In genomic region chr2:68423966-68424650, GRCh38 we compare ENCODE assay signal across 10 cellular contexts. TPM values are rescaled to one million over a fixed set of nuclear protein-coding genes. Genes with fewer than 3 reads are reported as not detected.
A peak's percentile ranks its signal among the peaks of the same experiment; 100 is the strongest.
DNase-seq lines count a peak whose midpoint lies in the region; ATAC-seq, FAIRE-seq and TF ChIP-seq lines count a peak whose summit lies in the region.
"Had no signal": no experiment of that assay in that cellular context is flagged by ENCODE, and none has a peak within 500 bp of the region (broad histone marks: within the 10 kb centered on the region; RNA-seq: fewer than 3 reads in every experiment).

No MANE protein-coding gene starts in this region.

- H3K9me1 ChIP-seq in K562 (ENCODE audit: control insufficient read depth, insufficient read depth, low read length) = no peaks in the 10 kb centered on the region

- H3K36me3 Mint-ChIP-seq in activated CD4-positive, alpha-beta memory T cell treated with anti-CD3 and anti-CD28 coated beads, Interleukin-2, amount 10 ng/mL, durations not matched to agents 7 days and 5 days (ENCODE audit: low read depth) = peaks cover 3% of the 10 kb centered on the region

- peaks cover 3% of the 10 kb centered on the region for H3K27me3 Mint-ChIP-seq in activated CD4-positive, alpha-beta memory T cell treated with anti-CD3 and anti-CD28 coated beads, Interleukin-2, amount 10 ng/mL, durations not matched to agents 7 days and 5 days

- peak; percentile 52; the same call in 1 of the 2 replicates for TF ChIP-seq EP300 in K562 (IDR thresholded peaks at IDR 0.05; ENCODE audit: low read length)

- H4K20me1 ChIP-seq in K562 (replicated peaks; ENCODE audit: control insufficient read depth, insufficient read depth, low read length) = no peaks in the 10 kb centered on the region

- in situ Hi-C loops in K562 (cut with MboI) = no loop called here

- DNase-seq in K562 (ENCODE audit: extremely low read depth in 1 of 4, low spot score in 3 of 4) (peak in 1 of 4 experiments; percentile 33), NCI-H1436 (lab: John Stamatoyannopoulos, UW) (no peak), cerebellar nuclear complex (lab: John Stamatoyannopoulos, UW) (no peak)
- DNase-seq in activated CD4-positive, alpha-beta memory T cell treated with anti-CD3 and anti-CD28 coated beads, Interleukin-2, amount 10 ng/mL, durations not matched to agents 7 days and 5 days = no peak
- no peak for DNase-seq in activated effector memory CD4-positive, alpha-beta T cell treated with Interleukin-2 at 50 U/mL for 16 hours
- DNase-seq: stimulated activated CD4-positive, alpha-beta T cell treated with anti-CD3 and anti-CD28 coated beads, Interleukin-15, amount 100 ng/mL, for 24 hours had no signal

- peak overlapping the region; percentile 4; the same call in 1 of the 3 replicates for H3K27ac ChIP-seq in K562 (ENCODE audit: extremely low read depth, low read depth, low read length)

- POLR2A ChIA-PET in K562 (lab: Yijun Ruan, JAX) = interaction anchor here (0.6 kb wide), 1 partner anchor 16 kb away, joined by 3 read pairs; no protein-coding TSS in a partner anchor
- POLR2A ChIA-PET in activated CD4-positive, alpha-beta memory T cell treated with anti-CD3 and anti-CD28 coated beads, Interleukin-2, amount 10 ng/mL, durations not matched to agents 7 days and 5 days (lab: Charles Lee) = interaction anchor here (0.6 kb wide), 1 partner anchor 14 kb away, joined by 3 read pairs; no protein-coding TSS in a partner anchor

- no peak overlapping the region for H3K4me3 Mint-ChIP-seq in activated CD4-positive, alpha-beta memory T cell treated with anti-CD3 and anti-CD28 coated beads, Interleukin-2, amount 10 ng/mL, durations not matched to agents 7 days and 5 days

- no peak for TF ChIP-seq CTCF in K562 (IDR thresholded peaks at IDR 0.05 in 2 of 3, conservative IDR thresholded peaks at IDR 0.05 in 1 of 3; ENCODE audit: insufficient read depth in 2 of 3, low read depth in 1 of 3, low read length in 3 of 3)

- H3K27me3 ChIP-seq in K562 (ENCODE audit: control insufficient read depth in 2 of 2, insufficient read depth in 2 of 2, low read length in 2 of 2) = no peaks in the 10 kb centered on the region

- BruUV-seq in K562 (replicated peaks; lab: Mats Ljungman, UMichigan) = no TSS peak

- H3K27ac Mint-ChIP-seq in activated CD4-positive, alpha-beta memory T cell treated with anti-CD3 and anti-CD28 coated beads, Interleukin-2, amount 10 ng/mL, durations not matched to agents 7 days and 5 days = no peak overlapping the region

- no peak overlapping the region for H3K9ac ChIP-seq in K562 (ENCODE audit: insufficient read depth in 1 of 2, low read depth in 2 of 2, low read length in 2 of 2)

- no peaks in the 10 kb centered on the region for H3K9me3 ChIP-seq in K562 (replicated peaks; ENCODE audit: control insufficient read depth, insufficient read depth, low read depth, low read length)

- TF ChIP-seq RAD21 in K562 (CRISPR knock-in tag; conservative IDR thresholded peaks at IDR 0.05 in 1 of 2, IDR thresholded peaks at IDR 0.05 in 1 of 2) = no peak

- ATAC-seq in GM18499 (IDR thresholded peaks at IDR 0.05; ENCODE audit: insufficient read depth, unreplicated experiment) (peak; percentile 75), GM21528 (IDR thresholded peaks at IDR 0.05; ENCODE audit: low FRiP score, unreplicated experiment) (peak; percentile 79), HG03520 (IDR thresholded peaks at IDR 0.05; ENCODE audit: unreplicated experiment) (peak; percentile 68), K562 (peak; percentile 32; the same call in 2 of the 3 replicates)
- ATAC-seq: Panc1 had no signal

- intact Hi-C loops in K562 (cut with micrococcal nuclease) = no loop called here

- H3K4me1 Mint-ChIP-seq in activated CD4-positive, alpha-beta memory T cell treated with anti-CD3 and anti-CD28 coated beads, Interleukin-2, amount 10 ng/mL, durations not matched to agents 7 days and 5 days = peaks cover 19% of the 10 kb centered on the region

- peak overlapping the region; percentile 7; the same call in 1 of the 2 replicates for H2AFZ ChIP-seq in K562 (ENCODE audit: low read depth, low read length)

- no peaks in the 10 kb centered on the region for H3K36me3 ChIP-seq in K562 (ENCODE audit: control insufficient read depth, insufficient read depth, low read length)

- H3K79me2 ChIP-seq in K562 (ENCODE audit: control insufficient read depth, insufficient read depth, low read length) = no peaks in the 10 kb centered on the region

- CTCF ChIA-PET in K562 (lab: Yijun Ruan, JAX; ENCODE audit: low intra/inter-chr PET ratio) = no interaction called here
- CTCF ChIA-PET in activated CD4-positive, alpha-beta memory T cell treated with anti-CD3 and anti-CD28 coated beads, Interleukin-2, amount 10 ng/mL, durations not matched to agents 7 days and 5 days (lab: Charles Lee) = interaction anchor here (1.6 kb wide), 1 partner anchor 18 kb away, joined by 4 read pairs; no protein-coding TSS in a partner anchor

- TF ChIP-seq POLR2A in K562 (conservative IDR thresholded peaks at IDR 0.05) = no peak

- peaks cover 0 to 47% of the 10 kb centered on the region in 2 experiments; a peak in 4 of 5 replicates for H3K4me1 ChIP-seq in K562 (replicated peaks in 1 of 2; ENCODE audit: control insufficient read depth in 2 of 2, insufficient read depth in 2 of 2, low read length in 2 of 2)

- peaks cover 3% of the 10 kb centered on the region for H3K9me3 Mint-ChIP-seq in activated CD4-positive, alpha-beta memory T cell treated with anti-CD3 and anti-CD28 coated beads, Interleukin-2, amount 10 ng/mL, durations not matched to agents 7 days and 5 days

- WGBS in K562 (ENCODE audit: insufficient coverage, low coverage, missing lambda C conversion rate) = 0% methylated on average over 2 of the region's 2 CpGs

- FAIRE-seq in K562 (lab: Jason Lieb, UNC) = no peak

- no peak overlapping the region for H3K4me3 ChIP-seq in K562

- H3K4me2 ChIP-seq in K562 (ENCODE audit: insufficient read depth, low read length) = no peak overlapping the region

RNA-seq across cellular contexts. Expression of gene FBXO48, which starts 43.0 kb away (rescaled TPM):
- total RNA-seq in K562 (2011; cell fraction: chromatin; rRNA removed; ENCODE audit: low replicate concordance) = 0.79 and 1.4 TPM in 2 replicates
- total RNA-seq in K562 (2011; cell fraction: nucleolus; rRNA removed) = 0.79 and 0.83 TPM in 2 replicates
- total RNA-seq in K562 (2011; cell fraction: nucleoplasm; rRNA removed) = 1.5 and 3.9 TPM in 2 replicates
- total RNA-seq in K562 (2014; rRNA removed) (0.24 and 0.36 TPM in 2 replicates), K562 (2014; rRNA removed; fragmentation: Illumina TruSeq; extraction: Trizol) (0.73 and 0.93 TPM in 2 replicates), K562 (2015; rRNA removed; fragmentation: Illumina TruSeq; extraction: Trizol) (0.58 and 0.64 TPM in 2 replicates), K562 (2021) (0.64 and 0.65 TPM in 2 replicates)
- polyA plus RNA-seq in K562 (2011; rRNA removed) (1.2 and 1.8 TPM in 2 replicates), K562 (2014; fragmentation: Illumina TruSeq; extraction: Trizol) (0.90 and 0.97 TPM in 2 replicates), K562 (2014; fragmentation: Nextera tagmentation; extraction: Ambion mirVana) (under 1 TPM; 0.74 to 0.79 TPM), K562 (2014; rRNA removed) (0.69 and 0.84 TPM in 2 replicates)
- 0.51 and 0.77 TPM in 2 replicates for polyA plus RNA-seq in K562 (2011; cell fraction: cytosol; rRNA removed)
- 0.65 and 0.95 TPM in 2 replicates for polyA plus RNA-seq in K562 (2011; cell fraction: nucleus; rRNA removed)
- 0.39 and 1.1 TPM in 2 replicates for polyA plus RNA-seq in K562 (2012)
- 1.0 and 1.4 TPM in 2 replicates for polyA minus RNA-seq in K562 (2011; rRNA and poly(A)+ RNA removed)
- 0.48 TPM in 1 of 2 replicates, not detected in the other for polyA minus RNA-seq in K562 (2011; cell fraction: cytosol; rRNA and poly(A)+ RNA removed)
- polyA minus RNA-seq in K562 (2011; cell fraction: nucleus; rRNA and poly(A)+ RNA removed) = 0.78 and 0.81 TPM in 2 replicates
- 1 to 10 TPM; 5.0 to 5.4 TPM for total RNA-seq in activated CD4-positive, alpha-beta memory T cell treated with anti-CD3 and anti-CD28 coated beads, Interleukin-2, amount 10 ng/mL, durations not matched to agents 7 days and 5 days

RNA-seq across cellular contexts. Expression of gene APLF, which starts 43.3 kb away (rescaled TPM):
- total RNA-seq in K562 (2011; cell fraction: chromatin; rRNA removed; ENCODE audit: low replicate concordance) = 0.81 and 1.8 TPM in 2 replicates
- total RNA-seq in K562 (2011; cell fraction: nucleolus; rRNA removed) = 0.26 and 0.33 TPM in 2 replicates
- total RNA-seq in K562 (2011; cell fraction: nucleoplasm; rRNA removed) = 0.46 and 0.81 TPM in 2 replicates
- total RNA-seq in K562 (2014; rRNA removed) (0.32 and 1.3 TPM in 2 replicates), K562 (2014; rRNA removed; fragmentation: Illumina TruSeq; extraction: Trizol) (0.84 and 1.1 TPM in 2 replicates), K562 (2015; rRNA removed; fragmentation: Illumina TruSeq; extraction: Trizol) (0.90 and 1.1 TPM in 2 replicates), K562 (2021) (0.67 and 0.71 TPM in 2 replicates)
- polyA plus RNA-seq in K562 (2011; rRNA removed) (0.34 and 0.72 TPM in 2 replicates), K562 (2014; fragmentation: Illumina TruSeq; extraction: Trizol) (0.51 and 0.77 TPM in 2 replicates), K562 (2014; fragmentation: Nextera tagmentation; extraction: Ambion mirVana) (under 1 TPM; 0.07 to 0.15 TPM), K562 (2014; rRNA removed) (0.45 TPM in 2 replicates)
- polyA plus RNA-seq in K562 (2011; cell fraction: cytosol; rRNA removed) = 0.13 and 0.30 TPM in 2 replicates
- 0.41 and 0.45 TPM in 2 replicates for polyA plus RNA-seq in K562 (2011; cell fraction: nucleus; rRNA removed)
- polyA plus RNA-seq in K562 (2012) = 0.77 and 1.8 TPM in 2 replicates
- 1.5 and 2.2 TPM in 2 replicates for polyA minus RNA-seq in K562 (2011; rRNA and poly(A)+ RNA removed)
- polyA minus RNA-seq in K562 (2011; cell fraction: cytosol; rRNA and poly(A)+ RNA removed) = 0.46 and 0.76 TPM in 2 replicates
- polyA minus RNA-seq in K562 (2011; cell fraction: nucleus; rRNA and poly(A)+ RNA removed) = 1.2 and 1.3 TPM in 2 replicates
- 1 to 10 TPM; 2.8 to 3.6 TPM for total RNA-seq in activated CD4-positive, alpha-beta memory T cell treated with anti-CD3 and anti-CD28 coated beads, Interleukin-2, amount 10 ng/mL, durations not matched to agents 7 days and 5 days

RNA-seq across cellular contexts. Expression of gene PLEK, which starts 59.0 kb away (rescaled TPM):
- not detected in 2 replicates for total RNA-seq in K562 (2011; cell fraction: chromatin; rRNA removed; ENCODE audit: low replicate concordance)
- not detected in 2 replicates for total RNA-seq in K562 (2011; cell fraction: nucleolus; rRNA removed)
- not detected in 2 replicates for total RNA-seq in K562 (2011; cell fraction: nucleoplasm; rRNA removed)
- total RNA-seq in K562 (2014; rRNA removed) (0.12 and 0.27 TPM in 2 replicates), K562 (2014; rRNA removed; fragmentation: Illumina TruSeq; extraction: Trizol) (0.22 and 0.36 TPM in 2 replicates), K562 (2015; rRNA removed; fragmentation: Illumina TruSeq; extraction: Trizol) (1.2 and 1.3 TPM in 2 replicates), K562 (2021) (0.33 and 0.56 TPM in 2 replicates)
- polyA plus RNA-seq in K562 (2011; rRNA removed) (0.14 TPM in 1 of 2 replicates, not detected in the other), K562 (2014; fragmentation: Illumina TruSeq; extraction: Trizol) (0.36 and 0.43 TPM in 2 replicates), K562 (2014; fragmentation: Nextera tagmentation; extraction: Ambion mirVana) (under 1 TPM; 0.49 to 0.55 TPM), K562 (2014; rRNA removed) (0.11 and 0.66 TPM in 2 replicates)
- 0.04 TPM in 2 replicates for polyA plus RNA-seq in K562 (2011; cell fraction: cytosol; rRNA removed)
- polyA plus RNA-seq in K562 (2011; cell fraction: nucleus; rRNA removed) = 0.14 TPM in 2 replicates
- polyA plus RNA-seq in K562 (2012) = 0.46 and 3.3 TPM in 2 replicates
- polyA minus RNA-seq in K562 (2011; rRNA and poly(A)+ RNA removed) = 0.06 and 0.07 TPM in 2 replicates
- polyA minus RNA-seq in K562 (2011; cell fraction: cytosol; rRNA and poly(A)+ RNA removed) = not detected in 2 replicates
- not detected in 2 replicates for polyA minus RNA-seq in K562 (2011; cell fraction: nucleus; rRNA and poly(A)+ RNA removed)
- 10 to 100 TPM in 1 of 2 experiments, 1 to 10 TPM in 1; 9.5 to 10.9 TPM for total RNA-seq in activated CD4-positive, alpha-beta memory T cell treated with anti-CD3 and anti-CD28 coated beads, Interleukin-2, amount 10 ng/mL, durations not matched to agents 7 days and 5 days

Comparison
In these comparisons a context has a peak if more than half of its experiments do, and no peak if none do; other contexts are left out.
1. RNA of gene PLEK, which starts 59.0 kb away (total RNA-seq): 9.5 to 10.9 TPM in activated CD4-positive, alpha-beta memory T cell treated with anti-CD3 and anti-CD28 coated beads, Interleukin-2, amount 10 ng/mL, durations not matched to agents 7 days and 5 days; 0.12 to 1.3 TPM in K562; every median in the first group is over 4 times any median in the second.
2. Peak in every context shown above with its lines, with median percentiles within 50 percentile points of each other: ATAC-seq.